Comparison of ENCODE assay signal across 8 cellular contexts in genomic region chr20:35277531-35278395, GRCh38. TPM values are rescaled to one million over a fixed set of nuclear protein-coding genes. Genes with fewer than 3 reads are reported as not detected.
A peak's percentile ranks its signal among the peaks of the same experiment; 100 is the strongest.
DNase-seq lines count a peak whose midpoint lies in the region; ATAC-seq, FAIRE-seq and TF ChIP-seq lines count a peak whose summit lies in the region.

TSS of gene MMP24OS (minus strand) at chr20:35278122. CDS start at chr20:35277929, 193 bp downstream.

- in situ Hi-C loops in ACHN (cut with HindIII; ENCODE audit: low pct_ligation_motif_present, low pct_unique_long_range_greater_than_20kb, low sequenced_read_pairs): no loop called here

- intact Hi-C loops in kidney (cut with DNase I): no loop called here

- H3K9me3 ChIP-seq in kidney (ENCODE audit: control insufficient read depth in 1 of 2, low read length in 2 of 2): no peaks in the 10 kb centered on the region

- TF ChIP-seq CTCF in kidney (IDR thresholded peaks at IDR 0.05; ENCODE audit: borderline replicate concordance, extremely low read depth, insufficient read depth): no peak

- FAIRE-seq in kidney (lab: Jason Lieb, UNC): no peak

- peaks cover 24 to 43% of the 10 kb centered on the region in 2 donors for H3K36me3 ChIP-seq in kidney (ENCODE audit: control insufficient read depth in 1 of 2, insufficient read depth in 2 of 2, low read length in 2 of 2)

- H3K27ac ChIP-seq in kidney (ENCODE audit: low read depth in 2 of 2, low read length in 2 of 2): peak within 1 kb of the TSS; percentile 96

- H3K9ac ChIP-seq in kidney (ENCODE audit: low read length in 2 of 2): peak within 1 kb of the TSS; percentile 93 to 96

- ATAC-seq in GM18520 (IDR thresholded peaks at IDR 0.05; ENCODE audit: unreplicated experiment) (peak; percentile 71), HG03060 (IDR thresholded peaks at IDR 0.05; ENCODE audit: low read depth, unreplicated experiment) (peak; percentile 67)

- peaks cover 16 to 28% of the 10 kb centered on the region in 2 donors for H3K4me1 ChIP-seq in kidney (ENCODE audit: control insufficient read depth in 1 of 2, insufficient read depth in 1 of 2, low read depth in 1 of 2, low read length in 2 of 2)

- DNase-seq in ACHN (peak; percentile 90), NCI-H2196 (lab: John Stamatoyannopoulos, UW; ENCODE audit: unreplicated experiment) (peak; percentile 98), cerebellar nuclear complex (lab: John Stamatoyannopoulos, UW) (peak; percentile 53 to 73), kidney (peak; percentile 97)
- peak; percentile 90 for DNase-seq in activated CD4-positive, CD25-positive, alpha-beta regulatory T cell treated with anti-CD3 and anti-CD28 coated beads, Interleukin-2, amount 50 U/mL, for 72 hours
- DNase-seq in stimulated activated CD4-positive, alpha-beta T cell treated with anti-CD3 and anti-CD28 coated beads, Interleukin-15, amount 100 ng/mL, for 1 hour (ENCODE audit: low read depth in 1 of 2, low spot score in 1 of 2): peak; percentile 74 to 78

- peak within 1 kb of the TSS; percentile 87 to 93 for H3K4me3 ChIP-seq in kidney (ENCODE audit: low read length in 2 of 2)

RNA-seq across cellular contexts. Expression of gene MMP24OS, which starts in this region (rescaled TPM):
- 127 TPM for total RNA-seq in kidney
- 248 TPM for polyA plus RNA-seq in kidney (ENCODE audit: insufficient read depth, low read depth, low replicate concordance)

Comparison
In these comparisons a context has a peak if more than half of its experiments do, and no peak if none do; other contexts are left out.
1. Peak in every context shown above with its lines: DNase-seq, ATAC-seq, H3K4me3 ChIP-seq and H3K27ac ChIP-seq.